8 cellular contexts compared by ENCODE assay signal in genomic region chr6:63174173-63174572, GRCh38.
"Had no signal": no experiment of that assay in that cellular context is flagged by ENCODE, and none has a peak within 500 bp of the region (broad histone marks: within the 10 kb centered on the region; RNA-seq: fewer than 3 reads in every experiment).

No MANE protein-coding gene starts in this region.

- DNase-seq: GDM1, GF-D8 had no signal

- FAIRE-seq: G401.6, GM12878, GM12891, GM12892, GM18507, GM19239 had no signal

- ATAC-seq: GM12878 had no signal

- H3K4me3 ChIP-seq: GM12878 had no signal
